ENCODE assay signal across 34 cellular contexts in the genomic region with DNA sequence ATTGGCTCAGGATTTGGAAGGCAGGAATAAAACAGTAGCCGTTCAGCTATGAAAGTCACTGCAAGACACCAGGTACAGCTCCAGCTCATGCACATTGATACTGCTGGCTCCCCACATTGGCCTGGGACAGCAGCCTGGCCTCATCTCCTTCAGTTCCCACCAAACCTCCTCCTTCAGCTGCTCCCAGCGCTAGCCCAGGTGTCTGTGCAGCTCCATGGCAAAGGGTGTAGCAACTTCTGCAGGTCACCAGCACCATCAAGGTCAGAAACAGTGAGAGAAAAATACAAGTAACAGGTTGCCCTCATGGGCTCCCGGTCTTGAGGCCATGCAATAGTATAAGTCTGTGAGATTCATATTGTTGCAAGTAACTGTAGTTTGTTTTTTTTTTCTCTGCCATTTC.
"Had no signal": no experiment of that assay in that cellular context is flagged by ENCODE, and none has a peak within 500 bp of the region (broad histone marks: within the 10 kb centered on the region; RNA-seq: fewer than 3 reads in every experiment).

No MANE protein-coding gene starts in this region.

- H3K4me3 ChIP-seq: Peyer's patch, SJSA1 had no signal

- H3K4me3 Mint-ChIP-seq: activated B cell treated with CpG ODN at 0.5 μM for 24 hours; activated CD4-positive, alpha-beta memory T cell treated with anti-CD3 and anti-CD28 coated beads, Interleukin-2, amount 10 ng/mL, durations not matched to agents 7 days and 5 days; activated CD8-positive, alpha-beta memory T cell treated with anti-CD3 and anti-CD28 coated beads, Interleukin-2, amount 10 ng/mL, durations not matched to agents 7 days and 5 days; activated naive CD4-positive, alpha-beta T cell treated with anti-CD3 and anti-CD28 coated beads, Interleukin-2, amount 10 ng/mL, durations not matched to agents 7 days and 5 days; activated naive CD8-positive, alpha-beta T cell; activated naive CD8-positive, alpha-beta T cell treated with anti-CD3 and anti-CD28 coated beads, Interleukin-2, amount 50 U/mL, for 24 hours; T-helper 1 cell treated with Interleukin-12 subunit alpha and Interleukin-12 subunit beta and Interleukin-4 antibody, amounts not matched to agents 30 μg/mL and 1 μg/mL, for 36 hours; T-helper 2 cell treated with Interferon-gamma antibody and Interleukin-4, amounts not matched to agents 5 μg/mL and 100 μg/mL, for 36 hours had no signal

- H3K27me3 ChIP-seq: brain microvascular endothelial cell, Peyer's patch, SJSA1 had no signal

- H3K36me3 ChIP-seq: brain microvascular endothelial cell, Peyer's patch, SJSA1 had no signal

- FAIRE-seq: TTC549 had no signal

- H3K9ac ChIP-seq: SK-N-SH had no signal

- ATAC-seq: activated CD8-positive, alpha-beta memory T cell treated with anti-CD3 and anti-CD28 coated beads, Interleukin-2, amount 10 ng/mL, durations not matched to agents 7 days and 5 days; activated naive CD8-positive, alpha-beta T cell treated with anti-CD3 and anti-CD28 coated beads, Interleukin-2, amount 50 U/mL, for 24 hours; PC-3 had no signal

- H3K27ac Mint-ChIP-seq: activated B cell treated with CpG ODN at 0.5 μM for 24 hours; activated CD4-positive, alpha-beta memory T cell treated with anti-CD3 and anti-CD28 coated beads, Interleukin-2, amount 10 ng/mL, durations not matched to agents 7 days and 5 days; activated CD8-positive, alpha-beta memory T cell treated with anti-CD3 and anti-CD28 coated beads, Interleukin-2, amount 10 ng/mL, durations not matched to agents 7 days and 5 days; activated naive CD4-positive, alpha-beta T cell treated with anti-CD3 and anti-CD28 coated beads, Interleukin-2, amount 10 ng/mL, durations not matched to agents 7 days and 5 days; activated naive CD8-positive, alpha-beta T cell; activated naive CD8-positive, alpha-beta T cell treated with anti-CD3 and anti-CD28 coated beads, Interleukin-2, amount 50 U/mL, for 24 hours; T-helper 1 cell treated with Interleukin-12 subunit alpha and Interleukin-12 subunit beta and Interleukin-4 antibody, amounts not matched to agents 30 μg/mL and 1 μg/mL, for 36 hours; T-helper 2 cell treated with Interferon-gamma antibody and Interleukin-4, amounts not matched to agents 5 μg/mL and 100 μg/mL, for 36 hours had no signal

- H3K4me1 Mint-ChIP-seq: activated B cell treated with CpG ODN at 0.5 μM for 24 hours; activated CD4-positive, alpha-beta memory T cell treated with anti-CD3 and anti-CD28 coated beads, Interleukin-2, amount 10 ng/mL, durations not matched to agents 7 days and 5 days; activated CD8-positive, alpha-beta memory T cell treated with anti-CD3 and anti-CD28 coated beads, Interleukin-2, amount 10 ng/mL, durations not matched to agents 7 days and 5 days; activated naive CD4-positive, alpha-beta T cell treated with anti-CD3 and anti-CD28 coated beads, Interleukin-2, amount 10 ng/mL, durations not matched to agents 7 days and 5 days; activated naive CD8-positive, alpha-beta T cell treated with anti-CD3 and anti-CD28 coated beads, Interleukin-2, amount 50 U/mL, for 24 hours had no signal

- H3K27me3 Mint-ChIP-seq: activated B cell treated with CpG ODN at 0.5 μM for 24 hours; activated CD4-positive, alpha-beta memory T cell treated with anti-CD3 and anti-CD28 coated beads, Interleukin-2, amount 10 ng/mL, durations not matched to agents 7 days and 5 days; activated naive CD4-positive, alpha-beta T cell treated with anti-CD3 and anti-CD28 coated beads, Interleukin-2, amount 10 ng/mL, durations not matched to agents 7 days and 5 days had no signal

- H3K4me1 ChIP-seq: Peyer's patch, SJSA1 had no signal

- H3K9me3 ChIP-seq: Peyer's patch, SJSA1, SK-N-SH had no signal

- H3K27ac ChIP-seq: brain microvascular endothelial cell, Peyer's patch, SJSA1 had no signal

- DNase-seq: activated B cell treated with CpG ODN at 0.5 μM for 24 hours; activated CD4-positive, alpha-beta memory T cell treated with anti-CD3 and anti-CD28 coated beads, Interleukin-2, amount 10 ng/mL, durations not matched to agents 7 days and 5 days; activated CD4-positive, alpha-beta T cell treated with anti-CD3 and anti-CD28 coated beads for 4 hours; activated CD4-positive, alpha-beta T cell treated with anti-CD3 and anti-CD28 coated beads, Interleukin-2, amount 50 U/mL, for 1 hour; activated CD4-positive, CD25-positive, alpha-beta regulatory T cell treated with anti-CD3 and anti-CD28 coated beads, Interleukin-2, amount 50 U/mL, for 72 hours; activated CD8-positive, alpha-beta memory T cell treated with anti-CD3 and anti-CD28 coated beads for 24 hours; activated CD8-positive, alpha-beta memory T cell treated with anti-CD3 and anti-CD28 coated beads, Interleukin-2, amount 10 ng/mL, durations not matched to agents 7 days and 5 days; activated CD8-positive, alpha-beta memory T cell treated with anti-CD3 and anti-CD28 coated beads, Interleukin-2, amount 50 U/mL, for 48 hours; activated effector memory CD4-positive, alpha-beta T cell treated with Interleukin-2 at 50 U/mL for 16 hours; activated naive CD4-positive, alpha-beta T cell treated with anti-CD3 and anti-CD28 coated beads, Interleukin-2, amount 10 ng/mL, durations not matched to agents 7 days and 5 days; activated naive CD8-positive, alpha-beta T cell treated with anti-CD3 and anti-CD28 coated beads, Interleukin-2, amount 50 U/mL, for 24 hours; activated T-cell treated with anti-CD3 and anti-CD28 coated beads, Interleukin-2, amount 50 U/mL, for 48 hours; anterior cingulate cortex; brain microvascular endothelial cell; central memory CD4-positive, alpha-beta T cell; NCI-H1105 treated with DMSO at 0.1 percent for 48 hours; NCI-H1436; NCI-H1694; NCI-H1930; NCI-H2081 treated with DMSO at 0.1 percent for 48 hours; NCI-H226; NCI-H526; NCI-H748 treated with DMSO at 0.1 percent for 48 hours; NK-92 treated with Interleukin-12 subunit alpha and Interleukin-12 subunit beta, amount 100 ng/mL, for 24 hours; PC-3; Peyer's patch; RPMI8226; SHP77 treated with DMSO at 0.1 percent for 48 hours; SK-N-SH had no signal

- H3K36me3 Mint-ChIP-seq: activated CD8-positive, alpha-beta memory T cell treated with anti-CD3 and anti-CD28 coated beads, Interleukin-2, amount 10 ng/mL, durations not matched to agents 7 days and 5 days; activated naive CD4-positive, alpha-beta T cell treated with anti-CD3 and anti-CD28 coated beads, Interleukin-2, amount 10 ng/mL, durations not matched to agents 7 days and 5 days had no signal

- H3K4me2 ChIP-seq: SK-N-SH had no signal

- H3K9me2 ChIP-seq: SK-N-SH had no signal
